In genomic region chr1:37859507-37860345, GRCh38 we compare ENCODE assay signal across 8 cellular contexts. TPM values are rescaled to one million over a fixed set of nuclear protein-coding genes. Genes with fewer than 3 reads are reported as not detected.
A peak's percentile ranks its signal among the peaks of the same experiment; 100 is the strongest.
DNase-seq lines count a peak whose midpoint lies in the region; ATAC-seq and TF ChIP-seq lines count a peak whose summit lies in the region.

MTF1 (minus strand) TSS chr1:37859592; CDS start chr1:37857658, 1,934 bp downstream.

- H3K4me1 Mint-ChIP-seq in GM23338 (0 out of 3 replicates have a peak, but pooled peaks cover 4% of the 10 kb centered on the region), natural killer cell (peaks cover 34 to 35% of the 10 kb centered on the region in 2 donors)

- H3K79me2 ChIP-seq in GM23338 (replicated peaks; ENCODE audit: insufficient read depth), result peaks cover 27% of the 10 kb centered on the region

- TF ChIP-seq CTCF in GM23338 (conservative IDR thresholded peaks at IDR 0.05; ENCODE audit: low read depth in 2 of 2) (peak; percentile 86 to 91), LNCAP (IDR thresholded peaks at IDR 0.05) (peak; percentile 91), fibroblast of mammary gland (conservative IDR thresholded peaks at IDR 0.05; ENCODE audit: control insufficient read depth, insufficient read depth, low read depth, low read length) (peak; percentile 75), natural killer cell (IDR thresholded peaks at IDR 0.05) (peak; percentile 86)

- H3K27ac ChIP-seq in GM23338 (ENCODE audit: low read depth), result peak within 1 kb of the TSS; percentile 92

- H3K4me1 ChIP-seq in GM23338 (ENCODE audit: insufficient read depth), result peaks cover 9% of the 10 kb centered on the region

- H2AFZ ChIP-seq in GM23338, result peak within 1 kb of the TSS; percentile 94

- H3K9me2 ChIP-seq in GM23338 (ENCODE audit: insufficient read depth), result no peaks in the 10 kb centered on the region

- ATAC-seq in GM23338, result peak; percentile 97
- peak; percentile 97 to 99 (median 98) for ATAC-seq in natural killer cell

- H3K27me3 Mint-ChIP-seq in GM23338 (ENCODE audit: insufficient read depth, low read depth, poor library complexity) (peaks cover 6% of the 10 kb centered on the region), natural killer cell (ENCODE audit: low read depth in 2 of 2) (no peaks in the 10 kb centered on the region)

- H3F3A ChIP-seq in GM23338 (replicated peaks; ENCODE audit: low read depth), result no peaks in the 10 kb centered on the region

- H3K9me3 Mint-ChIP-seq in GM23338 (no peaks in the 10 kb centered on the region; the same call in 2 of the 3 replicates), natural killer cell (no peaks in the 10 kb centered on the region)

- H3K4me3 ChIP-seq in GM23338 (peak within 1 kb of the TSS; percentile 98), fibroblast of mammary gland (ENCODE audit: control insufficient read depth, low read depth, low read length) (peak within 1 kb of the TSS; percentile 100)

- H3K27me3 ChIP-seq in GM23338 (ENCODE audit: insufficient read depth), result no peaks in the 10 kb centered on the region

- H4K20me1 ChIP-seq in GM23338 (replicated peaks; ENCODE audit: insufficient read depth), result peaks cover 3% of the 10 kb centered on the region

- peak within 1 kb of the TSS; percentile 99 for H3K4me2 ChIP-seq in GM23338

- H3K4me3 Mint-ChIP-seq in GM23338 (peak within 1 kb of the TSS; percentile 97), natural killer cell (peak within 1 kb of the TSS; percentile 99)

- H3K36me3 Mint-ChIP-seq in GM23338 (ENCODE audit: low read depth), result peaks cover 28% of the 10 kb centered on the region
- peaks cover 13% of the 10 kb centered on the region for H3K36me3 Mint-ChIP-seq in natural killer cell

- H3K27ac Mint-ChIP-seq in GM23338, result peak within 1 kb of the TSS; percentile 98
- H3K27ac Mint-ChIP-seq in natural killer cell, result peak within 1 kb of the TSS; percentile 88 to 92

- DNase-seq in EL, result peak; percentile 98
- DNase-seq in GM23338 (ENCODE audit: low spot score), result peak; percentile 99
- peak; percentile 99 for DNase-seq in RPMI8226
- DNase-seq in activated T-helper 1 cell treated with anti-CD3 and anti-CD28 coated beads, Interleukin-2, amount 50 U/mL, for 16 hours (ENCODE audit: low read depth in 1 of 2, low spot score in 1 of 2), result peak; percentile 90 to 97
- peak; percentile 95 for DNase-seq in fibroblast of mammary gland (ENCODE audit: low read depth)
- DNase-seq in natural killer cell, result peak; percentile 90
- DNase-seq in stimulated activated naive CD4-positive, alpha-beta T cell treated with Interleukin-2 at 50 U/mL for 16 hours (lab: John Stamatoyannopoulos, UW), result peak; percentile 97

- peaks cover 12% of the 10 kb centered on the region for H3K36me3 ChIP-seq in GM23338 (ENCODE audit: insufficient read depth)

- intact Hi-C loops in natural killer cell (cut with micrococcal nuclease), result loop anchor here (1.0 to 2.0 kb wide), 2 partner anchors 48 to 167 kb away; partner anchors contain the start of gene CDCA8

TF ChIP-seq in GM23338, 12 proteins besides CTCF, POLR2A, EP300 and RAD21 (continues in another document):
- TF ChIP-seq, protein P1, sequence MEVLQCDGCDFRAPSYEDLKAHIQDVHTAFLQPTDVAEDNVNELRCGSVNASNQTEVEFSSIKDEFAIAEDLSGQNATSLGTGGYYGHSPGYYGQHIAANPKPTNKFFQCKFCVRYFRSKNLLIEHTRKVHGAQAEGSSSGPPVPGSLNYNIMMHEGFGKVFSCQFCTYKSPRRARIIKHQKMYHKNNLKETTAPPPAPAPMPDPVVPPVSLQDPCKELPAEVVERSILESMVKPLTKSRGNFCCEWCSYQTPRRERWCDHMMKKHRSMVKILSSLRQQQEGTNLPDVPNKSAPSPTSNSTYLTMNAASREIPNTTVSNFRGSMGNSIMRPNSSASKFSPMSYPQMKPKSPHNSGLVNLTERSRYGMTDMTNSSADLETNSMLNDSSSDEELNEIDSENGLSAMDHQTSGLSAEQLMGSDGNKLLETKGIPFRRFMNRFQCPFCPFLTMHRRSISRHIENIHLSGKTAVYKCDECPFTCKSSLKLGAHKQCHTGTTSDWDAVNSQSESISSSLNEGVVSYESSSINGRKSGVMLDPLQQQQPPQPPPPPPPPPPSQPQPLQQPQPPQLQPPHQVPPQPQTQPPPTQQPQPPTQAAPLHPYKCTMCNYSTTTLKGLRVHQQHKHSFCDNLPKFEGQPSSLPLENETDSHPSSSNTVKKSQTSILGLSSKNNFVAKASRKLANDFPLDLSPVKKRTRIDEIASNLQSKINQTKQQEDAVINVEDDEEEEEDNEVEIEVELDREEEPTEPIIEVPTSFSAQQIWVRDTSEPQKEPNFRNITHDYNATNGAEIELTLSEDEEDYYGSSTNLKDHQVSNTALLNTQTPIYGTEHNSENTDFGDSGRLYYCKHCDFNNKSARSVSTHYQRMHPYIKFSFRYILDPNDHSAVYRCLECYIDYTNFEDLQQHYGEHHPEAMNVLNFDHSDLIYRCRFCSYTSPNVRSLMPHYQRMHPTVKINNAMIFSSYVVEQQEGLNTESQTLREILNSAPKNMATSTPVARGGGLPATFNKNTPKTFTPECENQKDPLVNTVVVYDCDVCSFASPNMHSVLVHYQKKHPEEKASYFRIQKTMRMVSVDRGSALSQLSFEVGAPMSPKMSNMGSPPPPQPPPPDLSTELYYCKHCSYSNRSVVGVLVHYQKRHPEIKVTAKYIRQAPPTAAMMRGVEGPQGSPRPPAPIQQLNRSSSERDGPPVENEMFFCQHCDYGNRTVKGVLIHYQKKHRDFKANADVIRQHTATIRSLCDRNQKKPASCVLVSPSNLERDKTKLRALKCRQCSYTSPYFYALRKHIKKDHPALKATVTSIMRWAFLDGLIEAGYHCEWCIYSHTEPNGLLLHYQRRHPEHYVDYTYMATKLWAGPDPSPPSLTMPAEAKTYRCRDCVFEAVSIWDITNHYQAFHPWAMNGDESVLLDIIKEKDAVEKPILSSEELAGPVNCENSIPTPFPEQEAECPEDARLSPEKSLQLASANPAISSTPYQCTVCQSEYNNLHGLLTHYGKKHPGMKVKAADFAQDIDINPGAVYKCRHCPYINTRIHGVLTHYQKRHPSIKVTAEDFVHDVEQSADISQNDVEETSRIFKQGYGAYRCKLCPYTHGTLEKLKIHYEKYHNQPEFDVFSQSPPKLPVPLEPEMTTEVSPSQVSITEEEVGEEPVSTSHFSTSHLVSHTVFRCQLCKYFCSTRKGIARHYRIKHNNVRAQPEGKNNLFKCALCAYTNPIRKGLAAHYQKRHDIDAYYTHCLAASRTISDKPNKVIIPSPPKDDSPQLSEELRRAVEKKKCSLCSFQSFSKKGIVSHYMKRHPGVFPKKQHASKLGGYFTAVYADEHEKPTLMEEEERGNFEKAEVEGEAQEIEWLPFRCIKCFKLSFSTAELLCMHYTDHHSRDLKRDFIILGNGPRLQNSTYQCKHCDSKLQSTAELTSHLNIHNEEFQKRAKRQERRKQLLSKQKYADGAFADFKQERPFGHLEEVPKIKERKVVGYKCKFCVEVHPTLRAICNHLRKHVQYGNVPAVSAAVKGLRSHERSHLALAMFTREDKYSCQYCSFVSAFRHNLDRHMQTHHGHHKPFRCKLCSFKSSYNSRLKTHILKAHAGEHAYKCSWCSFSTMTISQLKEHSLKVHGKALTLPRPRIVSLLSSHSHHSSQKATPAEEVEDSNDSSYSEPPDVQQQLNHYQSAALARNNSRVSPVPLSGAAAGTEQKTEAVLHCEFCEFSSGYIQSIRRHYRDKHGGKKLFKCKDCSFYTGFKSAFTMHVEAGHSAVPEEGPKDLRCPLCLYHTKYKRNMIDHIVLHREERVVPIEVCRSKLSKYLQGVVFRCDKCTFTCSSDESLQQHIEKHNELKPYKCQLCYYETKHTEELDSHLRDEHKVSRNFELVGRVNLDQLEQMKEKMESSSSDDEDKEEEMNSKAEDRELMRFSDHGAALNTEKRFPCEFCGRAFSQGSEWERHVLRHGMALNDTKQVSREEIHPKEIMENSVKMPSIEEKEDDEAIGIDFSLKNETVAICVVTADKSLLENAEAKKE (CRISPR knock-in tag; IDR thresholded peaks at IDR 0.05), result no peak
- TF ChIP-seq STAT1 (IDR thresholded peaks at IDR 0.05; ENCODE audit: unreplicated experiment), result no peak
- TF ChIP-seq ETS1 (IDR thresholded peaks at IDR 0.05), result peak; percentile 75
- TF ChIP-seq REST (IDR thresholded peaks at IDR 0.05; ENCODE audit: unreplicated experiment), result no peak
- no peak for TF ChIP-seq JUNB (IDR thresholded peaks at IDR 0.05; ENCODE audit: unreplicated experiment)

RNA-seq across cellular contexts. Expression of gene MTF1, which starts in this region (rescaled TPM):
- total RNA-seq in GM23338 (2014; rRNA removed; shearing (Covaris generic)), result 4.5 and 5.7 TPM in 2 replicates
- polyA plus RNA-seq in GM23338 (2016; fragmentation: Nextera tagmentation; extraction: Ambion mirVana), result 3.0 and 5.6 TPM in 2 replicates
- 10 to 100 TPM; 31.2 to 35.6 (median 32.7) TPM for total RNA-seq in natural killer cell

Comparison
In these comparisons a context has a peak if more than half of its experiments do, and no peak if none do; other contexts are left out.
1. Peak in every context shown above with its lines: DNase-seq, ATAC-seq, H3K4me3 ChIP-seq and H3K27ac ChIP-seq.